19 cellular contexts compared by ENCODE assay signal in the genomic region with DNA sequence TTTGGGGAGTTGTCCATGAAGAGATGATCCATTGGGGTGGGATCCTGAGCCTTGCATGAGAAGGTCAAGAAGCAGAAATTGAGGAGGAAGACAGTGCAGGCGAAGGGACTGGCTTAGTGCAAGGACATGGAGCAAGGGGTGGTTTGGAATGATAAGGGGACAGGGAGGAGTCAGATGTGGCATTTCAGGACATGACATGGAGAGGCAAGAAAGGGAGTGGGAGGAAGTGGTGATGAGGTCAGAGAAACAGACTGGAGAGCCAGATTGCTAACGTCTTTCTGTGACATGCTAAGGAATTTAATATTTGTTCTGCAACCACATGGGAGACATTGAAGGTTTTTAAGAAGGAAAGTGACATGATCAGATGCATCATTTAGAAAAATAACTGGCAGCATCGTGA.
"Had no signal": no experiment of that assay in that cellular context is flagged by ENCODE, and none has a peak within 500 bp of the region (broad histone marks: within the 10 kb centered on the region; RNA-seq: fewer than 3 reads in every experiment).

No MANE protein-coding gene starts in this region.

- DNase-seq: activated CD4-positive, alpha-beta memory T cell treated with anti-CD3 and anti-CD28 coated beads, Interleukin-2, amount 10 ng/mL, durations not matched to agents 7 days and 5 days; activated CD4-positive, alpha-beta T cell treated with anti-CD3 and anti-CD28 coated beads for 36 hours; activated CD4-positive, alpha-beta T cell treated with anti-CD3 and anti-CD28 coated beads, Interleukin-2, amount 50 U/mL, for 1 hour; activated CD8-positive, alpha-beta memory T cell treated with anti-CD3 and anti-CD28 coated beads, Interleukin-2, amount 50 U/mL, for 48 hours; activated naive CD8-positive, alpha-beta T cell treated with anti-CD3 and anti-CD28 coated beads, Interleukin-2, amount 50 U/mL, for 24 hours; activated T-cell treated with anti-CD3 and anti-CD28 coated beads, Interleukin-2, amount 50 U/mL, for 1 hour; amygdala; cortex of kidney; Karpas-422; NCI-H1105; NCI-H1436; NCI-H187; NCI-H2081; NCI-H446; NCI-H524; PC-3; SHP77; T-helper 17 cell; WERI-Rb-1 had no signal

- H3K36me3 ChIP-seq: WERI-Rb-1 had no signal

- H3K27ac ChIP-seq: WERI-Rb-1 had no signal
